14 cellular contexts compared by ENCODE assay signal in the genomic region with DNA sequence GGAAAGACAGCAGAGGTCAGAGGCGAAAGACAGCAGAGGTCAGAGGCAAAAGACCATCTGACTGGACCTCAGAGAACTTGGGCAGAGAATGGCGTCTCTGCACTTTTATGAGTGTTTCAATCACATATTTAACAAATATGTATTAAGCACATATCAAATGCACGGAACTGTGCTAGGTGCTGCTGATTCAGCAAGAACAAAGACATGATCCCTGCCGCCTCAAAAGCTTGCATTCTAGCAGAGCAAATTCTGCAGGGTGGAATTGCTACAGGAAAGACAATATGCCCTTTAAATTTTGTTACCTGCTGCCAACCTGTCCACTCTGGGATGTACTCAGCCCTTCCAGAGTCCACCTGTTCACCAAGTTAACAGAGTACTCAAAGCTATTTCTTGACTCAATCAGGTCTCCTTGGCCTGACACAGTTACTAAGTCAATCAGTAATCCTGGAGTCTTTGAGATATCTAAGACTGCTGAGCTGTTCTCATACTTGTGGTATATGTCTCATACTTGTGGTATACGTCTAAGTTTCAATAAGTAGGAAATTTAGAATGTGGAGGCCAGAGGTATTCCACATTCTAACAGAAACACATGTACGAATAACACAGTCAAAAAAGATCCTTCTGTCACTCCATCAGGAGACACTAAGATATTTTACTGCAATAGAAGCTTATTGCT.
DNase-seq lines count a peak whose midpoint lies in the region; ATAC-seq and TF ChIP-seq lines count a peak whose summit lies in the region.
"Had no signal": no experiment of that assay in that cellular context is flagged by ENCODE, and none has a peak within 500 bp of the region (broad histone marks: within the 10 kb centered on the region; RNA-seq: fewer than 3 reads in every experiment).

No MANE protein-coding gene starts in this region.

- H3K9me3 Mint-ChIP-seq in activated CD8-positive, alpha-beta T cell treated with anti-CD3 and anti-CD28 coated beads for 36 hours = no peaks in the 10 kb centered on the region
- no peaks in the 10 kb centered on the region for H3K9me3 Mint-ChIP-seq in activated CD8-positive, alpha-beta T cell treated with anti-CD3 and anti-CD28 coated beads, Interleukin-2, amount 10 ng/mL, durations not matched to agents 7 days and 5 days (ENCODE audit: insufficient read depth)
- H3K9me3 Mint-ChIP-seq in dendritic cell treated with granulocyte-macrophage colony-stimulating factor and Interleukin-4, amounts not matched to agents 40 ng/mL and 50 ng/mL, for 4 days = no peaks in the 10 kb centered on the region
- H3K9me3 Mint-ChIP-seq in glutamatergic neuron (ENCODE audit: unreplicated experiment) = peaks cover 2% of the 10 kb centered on the region

- no peaks in the 10 kb centered on the region for H3K27me3 ChIP-seq in uterus
- H3K27me3 ChIP-seq: cardiac muscle cell, thyroid gland had no signal

- H3K4me3 Mint-ChIP-seq in activated CD8-positive, alpha-beta T cell treated with anti-CD3 and anti-CD28 coated beads for 36 hours = no peak overlapping the region
- no peak overlapping the region for H3K4me3 Mint-ChIP-seq in activated CD8-positive, alpha-beta T cell treated with anti-CD3 and anti-CD28 coated beads, Interleukin-2, amount 10 ng/mL, durations not matched to agents 7 days and 5 days
- no peak overlapping the region for H3K4me3 Mint-ChIP-seq in dendritic cell treated with granulocyte-macrophage colony-stimulating factor and Interleukin-4, amounts not matched to agents 40 ng/mL and 50 ng/mL, for 4 days
- H3K4me3 Mint-ChIP-seq in glutamatergic neuron (ENCODE audit: unreplicated experiment) = no peak overlapping the region

- no peak overlapping the region for H3K27ac Mint-ChIP-seq in activated CD8-positive, alpha-beta T cell treated with anti-CD3 and anti-CD28 coated beads for 36 hours
- H3K27ac Mint-ChIP-seq in activated CD8-positive, alpha-beta T cell treated with anti-CD3 and anti-CD28 coated beads, Interleukin-2, amount 10 ng/mL, durations not matched to agents 7 days and 5 days = no peak overlapping the region
- peak overlapping the region; percentile 47 for H3K27ac Mint-ChIP-seq in dendritic cell treated with granulocyte-macrophage colony-stimulating factor and Interleukin-4, amounts not matched to agents 40 ng/mL and 50 ng/mL, for 4 days
- H3K27ac Mint-ChIP-seq in glutamatergic neuron (ENCODE audit: unreplicated experiment) = no peak overlapping the region

- CTCF ChIA-PET in activated CD8-positive, alpha-beta T cell treated with anti-CD3 and anti-CD28 coated beads for 36 hours (lab: Charles Lee) = interaction anchor here (1.6 to 2.0 kb wide), 2 partner anchors 7 to 136 kb away, joined by 5 to 8 read pairs; no protein-coding TSS in a partner anchor
- CTCF ChIA-PET in activated CD8-positive, alpha-beta T cell treated with anti-CD3 and anti-CD28 coated beads, Interleukin-2, amount 10 ng/mL, durations not matched to agents 7 days and 5 days (lab: Charles Lee) = interaction anchor here (0.7 to 1.7 kb wide), 4 partner anchors 13 to 135 kb away, joined by 3 to 4 read pairs (median 3); no protein-coding TSS in a partner anchor

- H3K4me3 ChIP-seq in skeletal muscle cell (ENCODE audit: low read depth, low read length) (no peak overlapping the region), uterus (no peak overlapping the region)
- H3K4me3 ChIP-seq: cardiac muscle cell, thyroid gland had no signal

- ATAC-seq in activated CD8-positive, alpha-beta T cell treated with anti-CD3 and anti-CD28 coated beads for 36 hours = peak; percentile 58
- ATAC-seq in activated CD8-positive, alpha-beta T cell treated with anti-CD3 and anti-CD28 coated beads, Interleukin-2, amount 10 ng/mL, durations not matched to agents 7 days and 5 days = no peak
- ATAC-seq: sciatic nerve had no signal

- TF ChIP-seq CTCF in activated CD8-positive, alpha-beta T cell treated with anti-CD3 and anti-CD28 coated beads for 36 hours (IDR thresholded peaks at IDR 0.05) = no peak
- no peak for TF ChIP-seq CTCF in uterus (IDR thresholded peaks at IDR 0.05)
- TF ChIP-seq CTCF in glutamatergic neuron (IDR thresholded peaks at IDR 0.05; ENCODE audit: partially characterized antibody, unreplicated experiment) = no peak

- H3K4me1 ChIP-seq in uterus = no peaks in the 10 kb centered on the region

- H3K36me3 Mint-ChIP-seq in activated CD8-positive, alpha-beta T cell treated with anti-CD3 and anti-CD28 coated beads for 36 hours (ENCODE audit: low read depth) = peaks cover 2% of the 10 kb centered on the region
- H3K36me3 Mint-ChIP-seq in activated CD8-positive, alpha-beta T cell treated with anti-CD3 and anti-CD28 coated beads, Interleukin-2, amount 10 ng/mL, durations not matched to agents 7 days and 5 days (ENCODE audit: low read depth) = peaks cover 13% of the 10 kb centered on the region
- H3K36me3 Mint-ChIP-seq in dendritic cell treated with granulocyte-macrophage colony-stimulating factor and Interleukin-4, amounts not matched to agents 40 ng/mL and 50 ng/mL, for 4 days (ENCODE audit: low read depth) = peaks cover 67% of the 10 kb centered on the region
- no peaks in the 10 kb centered on the region for H3K36me3 Mint-ChIP-seq in glutamatergic neuron (ENCODE audit: unreplicated experiment)

- DNase-seq in activated CD8-positive, alpha-beta T cell treated with anti-CD3 and anti-CD28 coated beads for 36 hours = no peak
- DNase-seq in activated CD8-positive, alpha-beta T cell treated with anti-CD3 and anti-CD28 coated beads, Interleukin-2, amount 10 ng/mL, durations not matched to agents 7 days and 5 days = no peak
- peak; percentile 79 for DNase-seq in M059J (ENCODE audit: low read depth)
- peak; percentile 50 for DNase-seq in skeletal muscle cell (ENCODE audit: low read depth)
- DNase-seq in uterus = no peak
- DNase-seq in NCI-H1105 (lab: John Stamatoyannopoulos, UW) = no peak
- no peak for DNase-seq in glutamatergic neuron
- DNase-seq: activated T-cell treated with anti-CD3 and anti-CD28 coated beads for 4 hours, DMS79, erythroblast, thyroid gland had no signal

- H3K27ac ChIP-seq in uterus = no peak overlapping the region
- H3K27ac ChIP-seq: cardiac muscle cell, thyroid gland had no signal

- H3K4me1 Mint-ChIP-seq in activated CD8-positive, alpha-beta T cell treated with anti-CD3 and anti-CD28 coated beads for 36 hours (ENCODE audit: low read depth) = peaks cover 13% of the 10 kb centered on the region
- H3K4me1 Mint-ChIP-seq in activated CD8-positive, alpha-beta T cell treated with anti-CD3 and anti-CD28 coated beads, Interleukin-2, amount 10 ng/mL, durations not matched to agents 7 days and 5 days (ENCODE audit: low read depth) = peaks cover 22% of the 10 kb centered on the region
- peaks cover 41% of the 10 kb centered on the region for H3K4me1 Mint-ChIP-seq in dendritic cell treated with granulocyte-macrophage colony-stimulating factor and Interleukin-4, amounts not matched to agents 40 ng/mL and 50 ng/mL, for 4 days (ENCODE audit: low read depth)
- H3K4me1 Mint-ChIP-seq in glutamatergic neuron (ENCODE audit: low read depth, unreplicated experiment) = peaks cover 8% of the 10 kb centered on the region

- intact Hi-C loops in activated CD8-positive, alpha-beta T cell treated with anti-CD3 and anti-CD28 coated beads for 36 hours (cut with micrococcal nuclease) = no loop called here
- intact Hi-C loops in dendritic cell treated with granulocyte-macrophage colony-stimulating factor and Interleukin-4, amounts not matched to agents 40 ng/mL and 50 ng/mL, for 4 days (cut with micrococcal nuclease) = no loop called here
- intact Hi-C loops in uterus (cut with DNase I; ENCODE audit: low total_unique reads) = no loop called here

- no peak for TF ChIP-seq POLR2A in uterus (IDR thresholded peaks at IDR 0.05)

- H3K9me3 ChIP-seq in uterus = no peaks in the 10 kb centered on the region
- H3K9me3 ChIP-seq: thyroid gland had no signal

- no peaks in the 10 kb centered on the region for H3K27me3 Mint-ChIP-seq in activated CD8-positive, alpha-beta T cell treated with anti-CD3 and anti-CD28 coated beads for 36 hours
- H3K27me3 Mint-ChIP-seq in activated CD8-positive, alpha-beta T cell treated with anti-CD3 and anti-CD28 coated beads, Interleukin-2, amount 10 ng/mL, durations not matched to agents 7 days and 5 days (ENCODE audit: low read depth) = no peaks in the 10 kb centered on the region
- no peaks in the 10 kb centered on the region for H3K27me3 Mint-ChIP-seq in dendritic cell treated with granulocyte-macrophage colony-stimulating factor and Interleukin-4, amounts not matched to agents 40 ng/mL and 50 ng/mL, for 4 days
- peaks cover 4% of the 10 kb centered on the region for H3K27me3 Mint-ChIP-seq in glutamatergic neuron (ENCODE audit: unreplicated experiment)

- H3K36me3 ChIP-seq in uterus = no peaks in the 10 kb centered on the region
- H3K36me3 ChIP-seq: cardiac muscle cell, thyroid gland had no signal

- POLR2A ChIA-PET in activated CD8-positive, alpha-beta T cell treated with anti-CD3 and anti-CD28 coated beads for 36 hours (lab: Charles Lee) = no interaction called here
- POLR2A ChIA-PET in activated CD8-positive, alpha-beta T cell treated with anti-CD3 and anti-CD28 coated beads, Interleukin-2, amount 10 ng/mL, durations not matched to agents 7 days and 5 days (lab: Charles Lee) = no interaction called here

Comparison
In these comparisons a context has a peak if more than half of its experiments do, and no peak if none do; other contexts are left out.
1. DNase-seq: peak in M059J (single experiment) and skeletal muscle cell (single experiment); none in activated CD8-positive, alpha-beta T cell treated with anti-CD3 and anti-CD28 coated beads for 36 hours (single experiment), activated CD8-positive, alpha-beta T cell treated with anti-CD3 and anti-CD28 coated beads, Interleukin-2, amount 10 ng/mL, durations not matched to agents 7 days and 5 days (single experiment), uterus (0 of 2), NCI-H1105 (single experiment) and glutamatergic neuron (single experiment).